In genomic region chr2:221635949-221636348, GRCh38 we compare ENCODE assay signal across 15 cellular contexts.
DNase-seq lines count a peak whose midpoint lies in the region; ATAC-seq and TF ChIP-seq lines count a peak whose summit lies in the region.
"Had no signal": no experiment of that assay in that cellular context is flagged by ENCODE, and none has a peak within 500 bp of the region (broad histone marks: within the 10 kb centered on the region; RNA-seq: fewer than 3 reads in every experiment).

No MANE protein-coding gene starts in this region.

- H3K4me2 ChIP-seq in mesendoderm (ENCODE audit: low read length) = no peak overlapping the region

- no peak overlapping the region for H2BK5ac ChIP-seq in mesendoderm (ENCODE audit: low read length)

- TF ChIP-seq CTCF in GM12873 (IDR thresholded peaks at IDR 0.05; ENCODE audit: insufficient read depth, low read depth, low read length, missing control alignments) = peak; percentile 17
- peak; percentile 9 for TF ChIP-seq CTCF in astrocyte of the spinal cord (IDR thresholded peaks at IDR 0.05; ENCODE audit: low read depth, low read length)

- no peak overlapping the region for H3K27ac ChIP-seq in mesendoderm (ENCODE audit: low read depth, low read length)
- H3K27ac ChIP-seq: gastrocnemius medialis had no signal

- TF ChIP-seq POLR2A in GM18505 (IDR thresholded peaks at IDR 0.05; ENCODE audit: borderline replicate concordance, extremely low read depth, insufficient read depth, insufficient read length) = no peak

- no peak overlapping the region for H3K9ac ChIP-seq in mesendoderm (ENCODE audit: low read length)

- no peak for ATAC-seq in GM18505 (IDR thresholded peaks at IDR 0.05; ENCODE audit: unreplicated experiment)
- no peak for ATAC-seq in GM21529 (IDR thresholded peaks at IDR 0.05; ENCODE audit: unreplicated experiment)
- ATAC-seq: gastrocnemius medialis; stimulated activated naive CD8-positive, alpha-beta T cell treated with anti-CD3 and anti-CD28 coated beads, Interleukin-15, amount 100 ng/mL, for 72 hours; T-cell had no signal

- no peak overlapping the region for H4K8ac ChIP-seq in mesendoderm (ENCODE audit: low read depth, low read length)

- H2BK15ac ChIP-seq in mesendoderm (replicated peaks; ENCODE audit: low read depth) = no peak overlapping the region

- in situ Hi-C loops in astrocyte of the spinal cord (cut with HindIII; ENCODE audit: low sequenced_read_pairs) = no loop called here

- no peaks in the 10 kb centered on the region for H3K79me1 ChIP-seq in mesendoderm (ENCODE audit: low read length)

- no peak overlapping the region for H4K5ac ChIP-seq in mesendoderm (ENCODE audit: low read length)

- no peaks in the 10 kb centered on the region for H3K4me1 ChIP-seq in mesendoderm (ENCODE audit: control insufficient read depth, low read depth, low read length)
- H3K4me1 ChIP-seq: gastrocnemius medialis had no signal

- H3K4me3 ChIP-seq in astrocyte of the spinal cord (ENCODE audit: low read depth, low read length) = no peak overlapping the region
- no peak overlapping the region for H3K4me3 ChIP-seq in mesendoderm (ENCODE audit: low read length)
- H3K4me3 ChIP-seq: gastrocnemius medialis had no signal

- peak; percentile 13 for DNase-seq in M059J (ENCODE audit: low read depth)
- DNase-seq in astrocyte of the spinal cord (ENCODE audit: low read depth, low spot score) = no peak
- peak; percentile 25 for DNase-seq in mesendoderm
- no peak for DNase-seq in SK-N-DZ (ENCODE audit: low spot score)
- DNase-seq in NCI-H774 (lab: John Stamatoyannopoulos, UW) = no peak
- DNase-seq: activated naive CD8-positive, alpha-beta T cell treated with anti-CD3 and anti-CD28 coated beads for 36 hours; DND-41; gastrocnemius medialis; posterior cingulate gyrus; stimulated activated CD4-positive, alpha-beta T cell treated with anti-CD3 and anti-CD28 coated beads, Interleukin-2, amount 100 ng/mL, for 48 hours; stimulated activated naive CD8-positive, alpha-beta T cell treated with anti-CD3 and anti-CD28 coated beads, Interleukin-15, amount 100 ng/mL, for 72 hours; T-cell had no signal

- no peaks in the 10 kb centered on the region for H3K27me3 ChIP-seq in mesendoderm (ENCODE audit: insufficient read depth, low read length, poor library complexity)
- H3K27me3 ChIP-seq: gastrocnemius medialis had no signal

- H3K79me2 ChIP-seq in mesendoderm (ENCODE audit: control insufficient read depth, insufficient read depth, low read length) = no peaks in the 10 kb centered on the region

- no peak overlapping the region for H3K56ac ChIP-seq in mesendoderm (ENCODE audit: low read length)

- no peak overlapping the region for H3K4ac ChIP-seq in mesendoderm (ENCODE audit: low read depth, low read length)

- no peak overlapping the region for H2BK120ac ChIP-seq in mesendoderm (ENCODE audit: low read depth, low read length)

- no peak overlapping the region for H3K23ac ChIP-seq in mesendoderm (ENCODE audit: low read length)

- no peak overlapping the region for H3K18ac ChIP-seq in mesendoderm (ENCODE audit: low read length)

- no peak overlapping the region for H2AK5ac ChIP-seq in mesendoderm (ENCODE audit: low read length)

- no peaks in the 10 kb centered on the region for H3K36me3 ChIP-seq in mesendoderm (ENCODE audit: control insufficient read depth, insufficient read depth, low read length)
- H3K36me3 ChIP-seq: gastrocnemius medialis had no signal

Comparison
In these comparisons a context has a peak if more than half of its experiments do, and no peak if none do; other contexts are left out.
1. DNase-seq: peak in M059J (single experiment) and mesendoderm (single experiment); none in astrocyte of the spinal cord (single experiment), SK-N-DZ (single experiment) and NCI-H774 (single experiment).